Comparison of ENCODE assay signal across 9 cellular contexts in the genomic region with DNA sequence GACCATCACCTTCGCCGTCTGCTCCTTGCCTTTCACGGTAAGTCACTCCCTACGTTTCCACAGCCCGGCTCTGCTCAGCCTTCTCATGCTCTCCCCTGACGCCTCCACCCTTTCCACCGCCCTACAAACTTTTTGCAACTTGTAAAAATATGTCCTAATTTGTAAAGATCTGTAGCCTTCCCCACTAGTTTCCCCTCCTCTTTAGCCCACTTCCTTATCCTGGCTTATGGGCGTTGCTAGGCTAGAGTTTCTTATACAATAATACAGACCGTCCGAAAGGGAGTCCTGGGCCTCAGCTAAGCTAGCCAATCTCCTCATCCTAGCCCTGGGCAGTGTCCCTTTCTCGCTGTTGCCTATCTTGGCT. TPM values are rescaled to one million over a fixed set of nuclear protein-coding genes. Genes with fewer than 3 reads are reported as not detected.
DNase-seq lines count a peak whose midpoint lies in the region; ATAC-seq and TF ChIP-seq lines count a peak whose summit lies in the region.
"Had no signal": no experiment of that assay in that cellular context is flagged by ENCODE, and none has a peak within 500 bp of the region (broad histone marks: within the 10 kb centered on the region; RNA-seq: fewer than 3 reads in every experiment).

No MANE protein-coding gene starts in this region.

- DNase-seq in activated naive CD4-positive, alpha-beta T cell treated with Interleukin-2 at 50 U/mL for 16 hours = peak; percentile 50
- DNase-seq in activated naive CD4-positive, alpha-beta T cell (lab: John Stamatoyannopoulos, UW) = no peak
- DNase-seq in astrocyte of the cerebellum (ENCODE audit: low read depth) (no peak), lung (ENCODE audit: low spot score) (no peak), SKM-1 (lab: John Stamatoyannopoulos, UW; ENCODE audit: unreplicated experiment) (no peak)
- DNase-seq: NCI-H187 treated with DMSO at 0.1 percent for 48 hours had no signal

- in situ Hi-C loops in astrocyte of the cerebellum (cut with HindIII; ENCODE audit: low sequenced_read_pairs) = no loop called here

- WGBS in lung, 2 donors = 17 to 28% methylated on average over 11 of the region's 11 CpGs
- WGBS in urinary bladder = 36% methylated on average over 11 of the region's 11 CpGs

- H3K9me3 ChIP-seq in lung (ENCODE audit: control insufficient read depth in 2 of 2, insufficient read depth in 1 of 2, low read length in 1 of 2) = no peaks in the 10 kb centered on the region

- H3K4me3 ChIP-seq in astrocyte of the cerebellum (ENCODE audit: low read depth, low read length) (peak overlapping the region; percentile 81), lung (peak overlapping the region; percentile 17), urinary bladder (ENCODE audit: low read depth, low read length) (peak overlapping the region; percentile 55)

- H3K36me3 ChIP-seq in lung (ENCODE audit: control insufficient read depth in 2 of 2, insufficient read depth in 2 of 2, low read length in 2 of 2) (no peaks in the 10 kb centered on the region), urinary bladder (ENCODE audit: insufficient read depth) (no peaks in the 10 kb centered on the region)

- ATAC-seq in lung (ENCODE audit: insufficient read depth, low FRiP score) (peak; percentile 2), GM21529 (IDR thresholded peaks at IDR 0.05; ENCODE audit: unreplicated experiment) (no peak), GM21737 (IDR thresholded peaks at IDR 0.05; ENCODE audit: unreplicated experiment) (no peak)

- H3K27ac ChIP-seq in lung (ENCODE audit: low read depth in 1 of 2, low read length in 1 of 2) (peak overlapping the region in 1 of 2 donors; percentile 88), urinary bladder (ENCODE audit: low read depth) (no peak overlapping the region)

- H3K27me3 ChIP-seq in lung (ENCODE audit: control insufficient read depth, insufficient read depth) = no peaks in the 10 kb centered on the region

- peaks cover 0 to 10% of the 10 kb centered on the region in 2 donors for H3K4me1 ChIP-seq in lung (ENCODE audit: control insufficient read depth in 2 of 2, insufficient read depth in 2 of 2, low read length in 2 of 2)
- no peaks in the 10 kb centered on the region for H3K4me1 ChIP-seq in urinary bladder (ENCODE audit: insufficient read depth)

- no peak for TF ChIP-seq CTCF in astrocyte of the cerebellum (IDR thresholded peaks at IDR 0.05; ENCODE audit: low read depth, low read length, missing control alignments)
- TF ChIP-seq CTCF in lung (IDR thresholded peaks at IDR 0.05; ENCODE audit: control extremely low read depth, extremely low read depth) = no peak

RNA-seq across cellular contexts. Expression of a gene that starts 1.2 kb away (rescaled TPM):
- total RNA-seq in lung = 1 to 10 TPM; 3.7 to 9.8 TPM
- 10 to 100 TPM in 1 of 2 donors, 1 to 10 TPM in 1; 2.0 to 20.6 TPM for polyA plus RNA-seq in lung
- total RNA-seq in urinary bladder = 4.8 TPM
- polyA plus RNA-seq in urinary bladder = 6.1 TPM

RNA-seq across cellular contexts. Expression of a gene that starts 47.8 kb away (rescaled TPM):
- total RNA-seq in lung (1 to 10 TPM in 1 of 2 donors, under 1 TPM in 1; 0.88 to 1.7 TPM), urinary bladder (0.58 TPM)
- polyA plus RNA-seq in lung (under 1 TPM; 0.31 to 0.53 TPM), urinary bladder (0.44 TPM)

Comparison
In these comparisons a context has a peak if more than half of its experiments do, and no peak if none do; other contexts are left out.
1. H3K4me3 ChIP-seq: peak in every context shown above with its lines; median percentile 81 in astrocyte of the cerebellum; 55 in urinary bladder; 17 in lung.